ENCODE assay signal across 8 cellular contexts in the genomic region with DNA sequence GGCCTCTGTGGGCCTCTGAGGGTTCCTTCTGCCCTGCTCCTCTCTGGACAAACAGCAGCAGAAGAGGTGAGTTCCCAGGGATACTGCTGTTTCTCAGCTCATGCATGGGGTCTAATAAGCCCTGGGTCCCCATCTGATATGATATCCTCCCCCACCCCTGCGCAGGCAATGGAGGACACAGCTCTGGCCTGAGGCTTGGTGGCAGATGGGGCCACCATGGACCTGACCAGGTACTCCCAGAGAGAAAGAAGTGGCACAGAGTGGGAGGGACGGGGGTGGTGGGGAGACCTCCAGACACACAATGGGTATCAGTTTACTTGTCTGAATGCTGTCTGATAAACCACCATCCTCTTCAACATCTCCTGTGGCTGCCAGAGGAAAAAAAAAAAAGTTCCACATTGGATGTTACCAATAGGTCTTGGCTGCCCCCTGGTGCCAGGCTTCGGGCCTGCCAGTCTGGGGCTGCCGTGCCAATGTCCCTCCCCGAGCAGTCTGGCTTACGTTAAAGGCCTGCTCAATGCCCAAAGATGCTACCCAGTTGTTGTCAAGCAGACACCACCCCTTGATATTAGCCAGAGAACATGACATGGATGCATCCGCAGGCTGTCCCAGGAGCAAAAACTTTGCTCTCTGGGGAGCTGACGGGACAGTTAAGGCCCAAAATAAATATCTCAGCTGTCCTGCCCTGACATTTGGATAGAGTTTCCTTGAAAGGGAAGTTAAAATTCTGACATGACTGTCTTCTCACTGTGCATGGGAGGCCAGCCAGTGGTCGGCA. TPM values are rescaled to one million over a fixed set of nuclear protein-coding genes. Genes with fewer than 3 reads are reported as not detected.
A peak's percentile ranks its signal among the peaks of the same experiment; 100 is the strongest.
DNase-seq lines count a peak whose midpoint lies in the region; ATAC-seq and TF ChIP-seq lines count a peak whose summit lies in the region.

No MANE protein-coding gene starts in this region.

- peaks cover 7% of the 10 kb centered on the region for H3K4me1 ChIP-seq in mesenchymal stem cell (ENCODE audit: control insufficient read depth, insufficient read depth, low read depth, low read length)

- no peak overlapping the region for H4K8ac ChIP-seq in mesenchymal stem cell (ENCODE audit: low read length)

- peak; percentile 87 for TF ChIP-seq CTCF in HL-60 (IDR thresholded peaks at IDR 0.05; ENCODE audit: insufficient read depth, low read length)
- TF ChIP-seq CTCF in activated CD8-positive, alpha-beta T cell treated with anti-CD3 and anti-CD28 coated beads for 36 hours (IDR thresholded peaks at IDR 0.05), result peak; percentile 86

- H3K4ac ChIP-seq in mesenchymal stem cell (ENCODE audit: low read depth in 1 of 2, low read length in 2 of 2), result no peak overlapping the region

- 39% methylated on average over 8 of the region's 9 CpGs for WGBS in mesenchymal stem cell

- intact Hi-C loops in activated CD8-positive, alpha-beta T cell treated with anti-CD3 and anti-CD28 coated beads for 36 hours (cut with micrococcal nuclease), result loop anchor here (1.0 to 5.0 kb wide), 2 partner anchors 120 to 272 kb away; no protein-coding TSS in a partner anchor

- DNase-seq in SIG-M5 treated with dmso at 0.1 percent for 504 hours (lab: John Stamatoyannopoulos, UW; ENCODE audit: unreplicated experiment) (peak; percentile 47), SIG-M5 (lab: John Stamatoyannopoulos, UW) (no peak), HL-60 (ENCODE audit: low read depth in 1 of 2, low spot score in 1 of 2) (peak in 1 of 2 experiments; percentile 80), NCI-H69 (lab: John Stamatoyannopoulos, UW) (peak; percentile 87), ecto neural progenitor cell (ENCODE audit: low spot score) (peak; percentile 82), mesenchymal stem cell (peak; percentile 64)
- peak; percentile 87 for DNase-seq in activated CD8-positive, alpha-beta T cell treated with anti-CD3 and anti-CD28 coated beads for 36 hours
- peak; percentile 52 to 60 for DNase-seq in stimulated activated CD8-positive, alpha-beta memory T cell treated with anti-CD3 and anti-CD28 coated beads, Interleukin-15, amount 100 ng/mL, for 48 hours (ENCODE audit: low read depth in 2 of 2)

- H3K14ac ChIP-seq in mesenchymal stem cell (ENCODE audit: low read length in 2 of 2), result no peak overlapping the region

- no peak overlapping the region for H3K4me3 Mint-ChIP-seq in activated CD8-positive, alpha-beta T cell treated with anti-CD3 and anti-CD28 coated beads for 36 hours

- no peaks in the 10 kb centered on the region for H3K9me3 ChIP-seq in mesenchymal stem cell (ENCODE audit: control insufficient read depth, low read length)

- peaks cover 3% of the 10 kb centered on the region for H3K27me3 ChIP-seq in HL-60 (ENCODE audit: insufficient read depth, poor library complexity, severe bottlenecking)
- peaks cover 14 to 55% of the 10 kb centered on the region in 2 experiments for H3K27me3 ChIP-seq in mesenchymal stem cell (ENCODE audit: control insufficient read depth in 1 of 2, insufficient read depth in 1 of 2, low read length in 2 of 2)

- no peaks in the 10 kb centered on the region for H3K36me3 Mint-ChIP-seq in activated CD8-positive, alpha-beta T cell treated with anti-CD3 and anti-CD28 coated beads for 36 hours (ENCODE audit: low read depth)

- no peak overlapping the region for H2BK15ac ChIP-seq in mesenchymal stem cell (ENCODE audit: low read depth, poor library complexity, severe bottlenecking)

- H3K9me3 Mint-ChIP-seq in activated CD8-positive, alpha-beta T cell treated with anti-CD3 and anti-CD28 coated beads for 36 hours, result no peaks in the 10 kb centered on the region

- CTCF ChIA-PET in activated CD8-positive, alpha-beta T cell treated with anti-CD3 and anti-CD28 coated beads for 36 hours (lab: Charles Lee), result interaction anchor here (0.6 to 15.5 kb wide), 25 partner anchors 9 to 684 kb away, joined by 3 to 167 read pairs (median 4); partner anchors contain the start of gene KCNJ11

- H3K23ac ChIP-seq in mesenchymal stem cell (ENCODE audit: low read length in 2 of 2), result no peak overlapping the region

- no peak overlapping the region for H3K18ac ChIP-seq in mesenchymal stem cell (ENCODE audit: low read depth in 1 of 2, low read length in 2 of 2)

- H2BK5ac ChIP-seq in mesenchymal stem cell (ENCODE audit: low read depth, low read length, poor library complexity, severe bottlenecking), result no peak overlapping the region

- no peak overlapping the region for H2BK120ac ChIP-seq in mesenchymal stem cell (ENCODE audit: low read depth, low read length)

- no peak overlapping the region for H3K4me3 ChIP-seq in HL-60 (replicated peaks; ENCODE audit: insufficient read depth, low read length)
- no peak overlapping the region for H3K4me3 ChIP-seq in mesenchymal stem cell (ENCODE audit: insufficient read depth in 1 of 2, low read depth in 1 of 2, low read length in 2 of 2)

- H3K79me1 ChIP-seq in mesenchymal stem cell (replicated peaks; ENCODE audit: low read length, poor library complexity, severe bottlenecking), result no peaks in the 10 kb centered on the region

- H2BK12ac ChIP-seq in mesenchymal stem cell (ENCODE audit: low read length in 2 of 2), result no peak overlapping the region

- H3K9ac ChIP-seq in mesenchymal stem cell (ENCODE audit: low read length), result no peak overlapping the region

- peaks cover 7% of the 10 kb centered on the region for H3K27me3 Mint-ChIP-seq in activated CD8-positive, alpha-beta T cell treated with anti-CD3 and anti-CD28 coated beads for 36 hours

- H3K27ac ChIP-seq in HL-60 (replicated peaks) (no peak overlapping the region), mesenchymal stem cell (ENCODE audit: low read length, poor library complexity, severe bottlenecking) (no peak overlapping the region)

- H2AK5ac ChIP-seq in mesenchymal stem cell (ENCODE audit: low read length, severe bottlenecking), result no peak overlapping the region

- H4K91ac ChIP-seq in mesenchymal stem cell (ENCODE audit: low read length), result no peak overlapping the region

- H3K4me1 Mint-ChIP-seq in activated CD8-positive, alpha-beta T cell treated with anti-CD3 and anti-CD28 coated beads for 36 hours (ENCODE audit: low read depth), result no peaks in the 10 kb centered on the region

- peak; percentile 91 for ATAC-seq in activated CD8-positive, alpha-beta T cell treated with anti-CD3 and anti-CD28 coated beads for 36 hours

- POLR2A ChIA-PET in activated CD8-positive, alpha-beta T cell treated with anti-CD3 and anti-CD28 coated beads for 36 hours (lab: Charles Lee), result no interaction called here

- H3K4me2 ChIP-seq in mesenchymal stem cell (ENCODE audit: low read length, poor library complexity, severe bottlenecking), result no peak overlapping the region

- H2AFZ ChIP-seq in mesenchymal stem cell (ENCODE audit: low read depth, low read length), result no peak overlapping the region

- H3K27ac Mint-ChIP-seq in activated CD8-positive, alpha-beta T cell treated with anti-CD3 and anti-CD28 coated beads for 36 hours, result no peak overlapping the region

- H3K36me3 ChIP-seq in mesenchymal stem cell (ENCODE audit: control insufficient read depth in 1 of 2, insufficient read depth in 2 of 2, low read depth in 1 of 2, low read length in 2 of 2), result no peaks in the 10 kb centered on the region

RNA-seq across cellular contexts. Expression of gene ABCC8, which starts 27.9 kb away (rescaled TPM):
- total RNA-seq in activated CD8-positive, alpha-beta T cell treated with anti-CD3 and anti-CD28 coated beads for 36 hours, result not detected
- not detected for polyA plus RNA-seq in mesenchymal stem cell (2013, experiment 1 of 2)
- polyA plus RNA-seq in mesenchymal stem cell (2013, experiment 2 of 2), result not detected

RNA-seq across cellular contexts. Expression of gene USH1C, which starts 39.7 kb away (rescaled TPM):
- not detected for total RNA-seq in activated CD8-positive, alpha-beta T cell treated with anti-CD3 and anti-CD28 coated beads for 36 hours
- polyA plus RNA-seq in mesenchymal stem cell (2013, experiment 1 of 2), result not detected
- polyA plus RNA-seq in mesenchymal stem cell (2013, experiment 2 of 2), result not detected

RNA-seq across cellular contexts. Expression of gene OTOG, which starts 42.5 kb away (rescaled TPM):
- not detected for total RNA-seq in activated CD8-positive, alpha-beta T cell treated with anti-CD3 and anti-CD28 coated beads for 36 hours
- not detected for polyA plus RNA-seq in mesenchymal stem cell (2013, experiment 1 of 2)
- not detected for polyA plus RNA-seq in mesenchymal stem cell (2013, experiment 2 of 2)
